ENCODE assay signal across 1 cellular context in the genomic region with DNA sequence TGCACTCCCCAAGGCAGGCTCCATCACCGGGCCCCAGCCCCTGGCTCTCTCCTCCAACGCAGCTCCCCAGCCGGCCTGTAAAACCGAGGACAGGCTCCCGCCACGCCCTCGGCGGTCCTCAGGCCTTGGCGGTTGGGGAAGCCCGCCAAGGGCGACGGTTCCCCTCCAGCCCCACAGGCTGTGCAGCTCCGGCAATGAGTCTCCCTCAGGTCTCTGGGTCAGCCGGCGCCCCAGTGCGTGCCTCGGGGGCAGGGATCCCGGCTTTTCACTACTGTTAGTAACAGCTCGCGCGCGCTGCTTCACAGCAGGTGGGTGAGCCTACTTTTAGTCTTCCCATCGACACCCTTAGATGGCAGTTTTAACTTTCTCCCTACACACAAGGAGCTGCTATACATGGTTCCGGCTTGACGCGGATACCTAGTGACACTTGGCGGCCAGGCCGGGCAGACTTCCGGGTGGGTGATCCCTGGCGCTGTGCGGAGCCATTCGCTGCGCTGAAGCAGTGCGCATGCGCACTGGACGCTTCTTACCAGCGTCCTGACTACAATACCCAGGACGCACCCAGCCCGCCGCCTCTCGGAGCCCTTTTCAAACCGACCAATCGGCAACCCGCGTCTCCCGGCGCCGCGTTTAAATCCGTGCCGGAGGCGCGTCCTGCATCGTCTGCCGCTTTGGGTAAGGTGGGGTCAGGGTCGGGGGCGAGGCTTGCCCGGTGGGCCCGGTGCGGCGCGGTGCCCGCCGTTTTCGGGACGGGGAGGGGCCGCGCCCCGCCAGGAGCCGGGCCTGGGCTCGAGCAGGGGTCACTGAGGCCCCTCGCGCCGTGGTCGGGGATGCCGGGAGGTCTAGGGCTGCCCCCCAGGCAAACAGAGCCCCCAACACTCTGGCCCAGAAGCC.
TF ChIP-seq lines count a peak whose summit lies in the region.

A gene with protein sequence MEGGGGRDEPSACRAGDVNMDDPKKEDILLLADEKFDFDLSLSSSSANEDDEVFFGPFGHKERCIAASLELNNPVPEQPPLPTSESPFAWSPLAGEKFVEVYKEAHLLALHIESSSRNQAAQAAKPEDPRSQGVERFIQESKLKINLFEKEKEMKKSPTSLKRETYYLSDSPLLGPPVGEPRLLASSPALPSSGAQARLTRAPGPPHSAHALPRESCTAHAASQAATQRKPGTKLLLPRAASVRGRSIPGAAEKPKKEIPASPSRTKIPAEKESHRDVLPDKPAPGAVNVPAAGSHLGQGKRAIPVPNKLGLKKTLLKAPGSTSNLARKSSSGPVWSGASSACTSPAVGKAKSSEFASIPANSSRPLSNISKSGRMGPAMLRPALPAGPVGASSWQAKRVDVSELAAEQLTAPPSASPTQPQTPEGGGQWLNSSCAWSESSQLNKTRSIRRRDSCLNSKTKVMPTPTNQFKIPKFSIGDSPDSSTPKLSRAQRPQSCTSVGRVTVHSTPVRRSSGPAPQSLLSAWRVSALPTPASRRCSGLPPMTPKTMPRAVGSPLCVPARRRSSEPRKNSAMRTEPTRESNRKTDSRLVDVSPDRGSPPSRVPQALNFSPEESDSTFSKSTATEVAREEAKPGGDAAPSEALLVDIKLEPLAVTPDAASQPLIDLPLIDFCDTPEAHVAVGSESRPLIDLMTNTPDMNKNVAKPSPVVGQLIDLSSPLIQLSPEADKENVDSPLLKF (plus strand): TSS at position 614 of the 894 bp plus-strand sequence. CDS start 531 bp downstream, outside the sequence.

TF ChIP-seq in HepG2, 621 proteins besides CTCF, POLR2A, EP300 and RAD21 (continued from another document and continues in another):
- TF ChIP-seq, protein P1, sequence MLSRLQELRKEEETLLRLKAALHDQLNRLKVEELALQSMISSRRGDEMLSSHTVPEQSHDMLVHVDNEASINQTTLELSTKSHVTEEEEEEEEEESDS (CRISPR knock-in tag; IDR thresholded peaks at IDR 0.05; ENCODE audit: borderline replicate concordance): peak; percentile 96; the same call in 1 of the 2 replicates
- no peak for TF ChIP-seq NPAS2 (CRISPR knock-in tag; IDR thresholded peaks at IDR 0.05; ENCODE audit: borderline replicate concordance)
- TF ChIP-seq ZNF451 (CRISPR knock-in tag; IDR thresholded peaks at IDR 0.05): peak; percentile 62; the same call in 1 of the 2 replicates
- TF ChIP-seq KDM6A (CRISPR knock-in tag; IDR thresholded peaks at IDR 0.05; ENCODE audit: low read depth): no peak
- no peak for TF ChIP-seq NCOA2 (CRISPR knock-in tag; IDR thresholded peaks at IDR 0.05)
- TF ChIP-seq, protein P2, sequence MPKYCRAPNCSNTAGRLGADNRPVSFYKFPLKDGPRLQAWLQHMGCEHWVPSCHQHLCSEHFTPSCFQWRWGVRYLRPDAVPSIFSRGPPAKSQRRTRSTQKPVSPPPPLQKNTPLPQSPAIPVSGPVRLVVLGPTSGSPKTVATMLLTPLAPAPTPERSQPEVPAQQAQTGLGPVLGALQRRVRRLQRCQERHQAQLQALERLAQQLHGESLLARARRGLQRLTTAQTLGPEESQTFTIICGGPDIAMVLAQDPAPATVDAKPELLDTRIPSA (CRISPR knock-in tag; IDR thresholded peaks at IDR 0.05; ENCODE audit: borderline replicate concordance): no peak
- TF ChIP-seq KAT7 (CRISPR knock-in tag; IDR thresholded peaks at IDR 0.05; ENCODE audit: borderline replicate concordance): no peak
- TF ChIP-seq NKX3-1 (CRISPR knock-in tag; IDR thresholded peaks at IDR 0.05): no peak; the same call in 1 of the 2 replicates
- TF ChIP-seq REL (CRISPR knock-in tag; conservative IDR thresholded peaks at IDR 0.05): peak; percentile 100
- no peak for TF ChIP-seq BCL6 (CRISPR knock-in tag; IDR thresholded peaks at IDR 0.05)
- TF ChIP-seq ARNT (IDR thresholded peaks at IDR 0.05): no peak
- TF ChIP-seq FOXP1 (IDR thresholded peaks at IDR 0.05): no peak
- no peak for TF ChIP-seq FOXP1 (CRISPR knock-in tag; IDR thresholded peaks at IDR 0.05)
- TF ChIP-seq RFXAP (CRISPR knock-in tag; IDR thresholded peaks at IDR 0.05; ENCODE audit: borderline replicate concordance): peak; percentile 68; the same call in 1 of the 2 replicates
- no peak; the same call in 1 of the 2 replicates for TF ChIP-seq ZNF816 (CRISPR knock-in tag; IDR thresholded peaks at IDR 0.05; ENCODE audit: borderline replicate concordance)
- TF ChIP-seq ZNF788 (CRISPR knock-in tag; IDR thresholded peaks at IDR 0.05; ENCODE audit: borderline replicate concordance): no peak
- TF ChIP-seq, protein P3, sequence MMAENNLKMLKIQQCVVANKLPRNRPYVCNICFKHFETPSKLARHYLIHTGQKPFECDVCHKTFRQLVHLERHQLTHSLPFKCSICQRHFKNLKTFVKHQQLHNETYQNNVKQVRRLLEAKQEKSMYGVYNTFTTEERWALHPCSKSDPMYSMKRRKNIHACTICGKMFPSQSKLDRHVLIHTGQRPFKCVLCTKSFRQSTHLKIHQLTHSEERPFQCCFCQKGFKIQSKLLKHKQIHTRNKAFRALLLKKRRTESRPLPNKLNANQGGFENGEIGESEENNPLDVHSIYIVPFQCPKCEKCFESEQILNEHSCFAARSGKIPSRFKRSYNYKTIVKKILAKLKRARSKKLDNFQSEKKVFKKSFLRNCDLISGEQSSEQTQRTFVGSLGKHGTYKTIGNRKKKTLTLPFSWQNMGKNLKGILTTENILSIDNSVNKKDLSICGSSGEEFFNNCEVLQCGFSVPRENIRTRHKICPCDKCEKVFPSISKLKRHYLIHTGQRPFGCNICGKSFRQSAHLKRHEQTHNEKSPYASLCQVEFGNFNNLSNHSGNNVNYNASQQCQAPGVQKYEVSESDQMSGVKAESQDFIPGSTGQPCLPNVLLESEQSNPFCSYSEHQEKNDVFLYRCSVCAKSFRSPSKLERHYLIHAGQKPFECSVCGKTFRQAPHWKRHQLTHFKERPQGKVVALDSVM (CRISPR knock-in tag; IDR thresholded peaks at IDR 0.05): no peak
- TF ChIP-seq, protein P4, sequence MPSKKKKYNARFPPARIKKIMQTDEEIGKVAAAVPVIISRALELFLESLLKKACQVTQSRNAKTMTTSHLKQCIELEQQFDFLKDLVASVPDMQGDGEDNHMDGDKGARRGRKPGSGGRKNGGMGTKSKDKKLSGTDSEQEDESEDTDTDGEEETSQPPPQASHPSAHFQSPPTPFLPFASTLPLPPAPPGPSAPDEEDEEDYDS (CRISPR knock-in tag; IDR thresholded peaks at IDR 0.05): no peak; the same call in 1 of the 2 replicates
- no peak for TF ChIP-seq ZNF3 (CRISPR knock-in tag; IDR thresholded peaks at IDR 0.05)
- no peak for TF ChIP-seq FOXK2 (IDR thresholded peaks at IDR 0.05)
- no peak for TF ChIP-seq NFIC (IDR thresholded peaks at IDR 0.05; ENCODE audit: low read length)
- TF ChIP-seq THAP11 (CRISPR knock-in tag; IDR thresholded peaks at IDR 0.05): peak; percentile 98
- no peak; the same call in 1 of the 2 replicates for TF ChIP-seq SRY (CRISPR knock-in tag; IDR thresholded peaks at IDR 0.05)
- TF ChIP-seq, protein P5, sequence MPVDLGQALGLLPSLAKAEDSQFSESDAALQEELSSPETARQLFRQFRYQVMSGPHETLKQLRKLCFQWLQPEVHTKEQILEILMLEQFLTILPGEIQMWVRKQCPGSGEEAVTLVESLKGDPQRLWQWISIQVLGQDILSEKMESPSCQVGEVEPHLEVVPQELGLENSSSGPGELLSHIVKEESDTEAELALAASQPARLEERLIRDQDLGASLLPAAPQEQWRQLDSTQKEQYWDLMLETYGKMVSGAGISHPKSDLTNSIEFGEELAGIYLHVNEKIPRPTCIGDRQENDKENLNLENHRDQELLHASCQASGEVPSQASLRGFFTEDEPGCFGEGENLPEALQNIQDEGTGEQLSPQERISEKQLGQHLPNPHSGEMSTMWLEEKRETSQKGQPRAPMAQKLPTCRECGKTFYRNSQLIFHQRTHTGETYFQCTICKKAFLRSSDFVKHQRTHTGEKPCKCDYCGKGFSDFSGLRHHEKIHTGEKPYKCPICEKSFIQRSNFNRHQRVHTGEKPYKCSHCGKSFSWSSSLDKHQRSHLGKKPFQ (CRISPR knock-in tag; IDR thresholded peaks at IDR 0.05; ENCODE audit: insufficient replicate concordance): no peak
- TF ChIP-seq NFE2L2 (IDR thresholded peaks at IDR 0.05; ENCODE audit: low read length): no peak
- TF ChIP-seq TAF15 (IDR thresholded peaks at IDR 0.05; ENCODE audit: low read depth, low read length, poor library complexity, severe bottlenecking): no peak
- no peak for TF ChIP-seq EHMT2 (IDR thresholded peaks at IDR 0.05; ENCODE audit: borderline replicate concordance, low read depth, low read length)
- no peak for TF ChIP-seq ZNF44 (CRISPR knock-in tag; IDR thresholded peaks at IDR 0.05)
- TF ChIP-seq TEAD3 (CRISPR knock-in tag; optimal IDR thresholded peaks at IDR 0.05; ENCODE audit: borderline replicate concordance): peak; percentile 54
- TF ChIP-seq ZNF607 (CRISPR knock-in tag; IDR thresholded peaks at IDR 0.05; ENCODE audit: borderline replicate concordance): no peak; the same call in 1 of the 2 replicates
- TF ChIP-seq EED (CRISPR knock-in tag; IDR thresholded peaks at IDR 0.05): no peak
- no peak for TF ChIP-seq MAFF (IDR thresholded peaks at IDR 0.05; ENCODE audit: low read depth, low read length)
- TF ChIP-seq, protein P6, sequence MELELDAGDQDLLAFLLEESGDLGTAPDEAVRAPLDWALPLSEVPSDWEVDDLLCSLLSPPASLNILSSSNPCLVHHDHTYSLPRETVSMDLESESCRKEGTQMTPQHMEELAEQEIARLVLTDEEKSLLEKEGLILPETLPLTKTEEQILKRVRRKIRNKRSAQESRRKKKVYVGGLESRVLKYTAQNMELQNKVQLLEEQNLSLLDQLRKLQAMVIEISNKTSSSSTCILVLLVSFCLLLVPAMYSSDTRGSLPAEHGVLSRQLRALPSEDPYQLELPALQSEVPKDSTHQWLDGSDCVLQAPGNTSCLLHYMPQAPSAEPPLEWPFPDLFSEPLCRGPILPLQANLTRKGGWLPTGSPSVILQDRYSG (CRISPR knock-in tag; IDR thresholded peaks at IDR 0.05): no peak
- TF ChIP-seq ZNF678 (CRISPR knock-in tag; IDR thresholded peaks at IDR 0.05): no peak
- TF ChIP-seq ZSCAN30 (CRISPR knock-in tag; IDR thresholded peaks at IDR 0.05): no peak
- peak; percentile 75; the same call in 1 of the 2 replicates for TF ChIP-seq HES4 (CRISPR knock-in tag; IDR thresholded peaks at IDR 0.05; ENCODE audit: borderline replicate concordance)
- no peak for TF ChIP-seq HMG20A (CRISPR knock-in tag; IDR thresholded peaks at IDR 0.05; ENCODE audit: borderline replicate concordance)
- TF ChIP-seq PAX8 (CRISPR knock-in tag; IDR thresholded peaks at IDR 0.05; ENCODE audit: borderline replicate concordance): no peak
- TF ChIP-seq, protein P7, sequence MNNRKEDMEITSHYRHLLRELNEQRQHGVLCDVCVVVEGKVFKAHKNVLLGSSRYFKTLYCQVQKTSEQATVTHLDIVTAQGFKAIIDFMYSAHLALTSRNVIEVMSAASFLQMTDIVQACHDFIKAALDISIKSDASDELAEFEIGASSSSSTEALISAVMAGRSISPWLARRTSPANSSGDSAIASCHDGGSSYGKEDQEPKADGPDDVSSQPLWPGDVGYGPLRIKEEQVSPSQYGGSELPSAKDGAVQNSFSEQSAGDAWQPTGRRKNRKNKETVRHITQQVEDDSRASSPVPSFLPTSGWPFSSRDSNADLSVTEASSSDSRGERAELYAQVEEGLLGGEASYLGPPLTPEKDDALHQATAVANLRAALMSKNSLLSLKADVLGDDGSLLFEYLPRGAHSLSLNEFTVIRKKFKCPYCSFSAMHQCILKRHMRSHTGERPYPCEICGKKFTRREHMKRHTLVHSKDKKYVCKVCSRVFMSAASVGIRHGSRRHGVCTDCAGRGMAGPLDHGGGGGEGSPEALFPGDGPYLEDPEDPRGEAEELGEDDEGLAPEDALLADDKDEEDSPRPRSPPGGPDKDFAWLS (CRISPR knock-in tag; IDR thresholded peaks at IDR 0.05; ENCODE audit: borderline replicate concordance): no peak
- TF ChIP-seq, protein P8, sequence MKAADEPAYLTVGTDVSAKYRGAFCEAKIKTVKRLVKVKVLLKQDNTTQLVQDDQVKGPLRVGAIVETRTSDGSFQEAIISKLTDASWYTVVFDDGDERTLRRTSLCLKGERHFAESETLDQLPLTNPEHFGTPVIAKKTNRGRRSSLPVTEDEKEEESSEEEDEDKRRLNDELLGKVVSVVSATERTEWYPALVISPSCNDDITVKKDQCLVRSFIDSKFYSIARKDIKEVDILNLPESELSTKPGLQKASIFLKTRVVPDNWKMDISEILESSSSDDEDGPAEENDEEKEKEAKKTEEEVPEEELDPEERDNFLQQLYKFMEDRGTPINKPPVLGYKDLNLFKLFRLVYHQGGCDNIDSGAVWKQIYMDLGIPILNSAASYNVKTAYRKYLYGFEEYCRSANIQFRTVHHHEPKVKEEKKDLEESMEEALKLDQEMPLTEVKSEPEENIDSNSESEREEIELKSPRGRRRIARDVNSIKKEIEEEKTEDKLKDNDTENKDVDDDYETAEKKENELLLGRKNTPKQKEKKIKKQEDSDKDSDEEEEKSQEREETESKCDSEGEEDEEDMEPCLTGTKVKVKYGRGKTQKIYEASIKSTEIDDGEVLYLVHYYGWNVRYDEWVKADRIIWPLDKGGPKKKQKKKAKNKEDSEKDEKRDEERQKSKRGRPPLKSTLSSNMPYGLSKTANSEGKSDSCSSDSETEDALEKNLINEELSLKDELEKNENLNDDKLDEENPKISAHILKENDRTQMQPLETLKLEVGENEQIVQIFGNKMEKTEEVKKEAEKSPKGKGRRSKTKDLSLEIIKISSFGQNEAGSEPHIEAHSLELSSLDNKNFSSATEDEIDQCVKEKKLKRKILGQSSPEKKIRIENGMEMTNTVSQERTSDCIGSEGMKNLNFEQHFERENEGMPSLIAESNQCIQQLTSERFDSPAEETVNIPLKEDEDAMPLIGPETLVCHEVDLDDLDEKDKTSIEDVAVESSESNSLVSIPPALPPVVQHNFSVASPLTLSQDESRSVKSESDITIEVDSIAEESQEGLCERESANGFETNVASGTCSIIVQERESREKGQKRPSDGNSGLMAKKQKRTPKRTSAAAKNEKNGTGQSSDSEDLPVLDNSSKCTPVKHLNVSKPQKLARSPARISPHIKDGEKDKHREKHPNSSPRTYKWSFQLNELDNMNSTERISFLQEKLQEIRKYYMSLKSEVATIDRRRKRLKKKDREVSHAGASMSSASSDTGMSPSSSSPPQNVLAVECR (CRISPR knock-in tag; IDR thresholded peaks at IDR 0.05; ENCODE audit: borderline replicate concordance): peak; percentile 100
- no peak for TF ChIP-seq CENPX (CRISPR knock-in tag; IDR thresholded peaks at IDR 0.05)
- peak; percentile 85 for TF ChIP-seq KAT8 (CRISPR knock-in tag; IDR thresholded peaks at IDR 0.05)
- TF ChIP-seq, protein P9, sequence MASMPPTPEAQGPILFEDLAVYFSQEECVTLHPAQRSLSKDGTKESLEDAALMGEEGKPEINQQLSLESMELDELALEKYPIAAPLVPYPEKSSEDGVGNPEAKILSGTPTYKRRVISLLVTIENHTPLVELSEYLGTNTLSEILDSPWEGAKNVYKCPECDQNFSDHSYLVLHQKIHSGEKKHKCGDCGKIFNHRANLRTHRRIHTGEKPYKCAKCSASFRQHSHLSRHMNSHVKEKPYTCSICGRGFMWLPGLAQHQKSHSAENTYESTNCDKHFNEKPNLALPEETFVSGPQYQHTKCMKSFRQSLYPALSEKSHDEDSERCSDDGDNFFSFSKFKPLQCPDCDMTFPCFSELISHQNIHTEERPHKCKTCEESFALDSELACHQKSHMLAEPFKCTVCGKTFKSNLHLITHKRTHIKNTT (CRISPR knock-in tag; IDR thresholded peaks at IDR 0.05): no peak
- peak; percentile 99 for TF ChIP-seq SMYD3 (CRISPR knock-in tag; IDR thresholded peaks at IDR 0.05)
- peak; percentile 92; the same call in 1 of the 2 replicates for TF ChIP-seq ZNF564 (CRISPR knock-in tag; IDR thresholded peaks at IDR 0.05)
- 0 out of 2 replicates have a peak, but pooled peaks have one; percentile 51 for TF ChIP-seq SNAI1 (CRISPR knock-in tag; IDR thresholded peaks at IDR 0.05; ENCODE audit: borderline replicate concordance)
- no peak for TF ChIP-seq KDM1A (CRISPR knock-in tag; IDR thresholded peaks at IDR 0.05)
- peak; percentile 17 for TF ChIP-seq ZNF781 (CRISPR knock-in tag; IDR thresholded peaks at IDR 0.05; ENCODE audit: borderline replicate concordance, not compliant biosample characterization)
- TF ChIP-seq ZNF572 (CRISPR knock-in tag; IDR thresholded peaks at IDR 0.05): no peak
- no peak; the same call in none of the 2 replicates for TF ChIP-seq ZNF777 (CRISPR knock-in tag; IDR thresholded peaks at IDR 0.05)
